1 cellular context compared by ENCODE assay signal in genomic region chr6:50842861-50843384, GRCh38.
TF ChIP-seq lines count a peak whose summit lies in the region.

No MANE protein-coding gene starts in this region.

TF ChIP-seq in H1, 55 proteins besides CTCF, POLR2A, EP300 and RAD21:
- TF ChIP-seq POLR2AphosphoS5 (IDR thresholded peaks at IDR 0.05; ENCODE audit: low read depth, low read length) (no peak), EZH2 (IDR thresholded peaks at IDR 0.05; ENCODE audit: low read depth, low read length, severe bottlenecking) (no peak), CHD1 (IDR thresholded peaks at IDR 0.05; ENCODE audit: low read depth, low read length) (no peak), HDAC6 (IDR thresholded peaks at IDR 0.05; ENCODE audit: low read depth, low read length) (no peak), USF2 (IDR thresholded peaks at IDR 0.05; ENCODE audit: low read length) (no peak), SP2 (IDR thresholded peaks at IDR 0.05; ENCODE audit: low read length) (no peak), NANOG (IDR thresholded peaks at IDR 0.05; ENCODE audit: insufficient read depth, low read depth, low read length, poor library complexity, severe bottlenecking) (no peak), KDM1A (IDR thresholded peaks at IDR 0.05; ENCODE audit: borderline replicate concordance, low read length) (no peak), SAP30 (IDR thresholded peaks at IDR 0.05; ENCODE audit: insufficient read depth, insufficient replicate concordance, low read length) (no peak), JUN (IDR thresholded peaks at IDR 0.05; ENCODE audit: low read depth, low read length) (no peak), SIX5 (IDR thresholded peaks at IDR 0.05; ENCODE audit: low read depth, low read length) (no peak), SIN3A (conservative IDR thresholded peaks at IDR 0.05 in 1 of 2, IDR thresholded peaks at IDR 0.05 in 1 of 2; ENCODE audit: low read depth in 1 of 2, low read length in 2 of 2) (no peak), RFX5 (IDR thresholded peaks at IDR 0.05; ENCODE audit: borderline replicate concordance, low read depth, low read length) (no peak), SUZ12 (IDR thresholded peaks at IDR 0.05; ENCODE audit: low read length) (peak; percentile 73; the same call in 1 of the 2 replicates), CBX8 (IDR thresholded peaks at IDR 0.05; ENCODE audit: borderline replicate concordance, low read depth, low read length) (no peak), EGR1 (IDR thresholded peaks at IDR 0.05; ENCODE audit: borderline replicate concordance, low read depth, low read length) (peak; percentile 46; the same call in 1 of the 2 replicates), ATF3 (IDR thresholded peaks at IDR 0.05; ENCODE audit: insufficient read depth, low read depth, low read length) (no peak), NRF1 (IDR thresholded peaks at IDR 0.05; ENCODE audit: low read depth, low read length) (no peak), CREB1 (IDR thresholded peaks at IDR 0.05) (no peak; the same call in 1 of the 2 replicates), SIRT6 (IDR thresholded peaks at IDR 0.05; ENCODE audit: low read length) (no peak), FOSL1 (IDR thresholded peaks at IDR 0.05; ENCODE audit: insufficient read depth, low read depth, low read length) (no peak), SP4 (IDR thresholded peaks at IDR 0.05; ENCODE audit: low read length) (no peak), TCF12 (IDR thresholded peaks at IDR 0.05; ENCODE audit: low read depth, low read length) (no peak), GABPA (IDR thresholded peaks at IDR 0.05; ENCODE audit: borderline replicate concordance, insufficient read depth, low read length) (no peak), YY1 (IDR thresholded peaks at IDR 0.05; ENCODE audit: low read depth, low read length) (no peak; the same call in 1 of the 2 replicates), RNF2 (IDR thresholded peaks at IDR 0.05; ENCODE audit: borderline replicate concordance, low read depth, low read length, missing control alignments, poor library complexity, severe bottlenecking) (peak; percentile 86), CHD7 (IDR thresholded peaks at IDR 0.05; ENCODE audit: insufficient replicate concordance, low read length) (no peak), CTBP2 (IDR thresholded peaks at IDR 0.05; ENCODE audit: borderline replicate concordance, insufficient read depth, insufficient read length, low read length) (peak; percentile 86), TAF1 (IDR thresholded peaks at IDR 0.05; ENCODE audit: low read depth, low read length) (no peak), JUND (IDR thresholded peaks at IDR 0.05; ENCODE audit: low read length) (no peak), TEAD4 (IDR thresholded peaks at IDR 0.05; ENCODE audit: low read depth, low read length) (no peak), RBBP5 (IDR thresholded peaks at IDR 0.05; ENCODE audit: borderline replicate concordance, low read depth, low read length) (no peak; the same call in 1 of the 2 replicates), SRF (IDR thresholded peaks at IDR 0.05; ENCODE audit: low read depth, low read length) (no peak), ASH2L (IDR thresholded peaks at IDR 0.05; ENCODE audit: low read length) (no peak), KDM4A (IDR thresholded peaks at IDR 0.05; ENCODE audit: low read depth, low read length, severe bottlenecking) (peak; percentile 27), ZNF274 (IDR thresholded peaks at IDR 0.05; ENCODE audit: borderline replicate concordance, extremely low read depth, low read length) (no peak), BRCA1 (IDR thresholded peaks at IDR 0.05; ENCODE audit: low read depth, low read length) (no peak), MAX (IDR thresholded peaks at IDR 0.05) (peak; percentile 11; the same call in 1 of the 2 replicates), TAF7 (optimal IDR thresholded peaks at IDR 0.05; ENCODE audit: borderline replicate concordance, low read depth, low read length) (no peak), ATF2 (IDR thresholded peaks at IDR 0.05; ENCODE audit: low read length) (no peak), BCL11A (IDR thresholded peaks at IDR 0.05; ENCODE audit: low read depth in 2 of 2, low read length in 2 of 2) (no peak), MAFK (IDR thresholded peaks at IDR 0.05; ENCODE audit: low read depth, low read length) (no peak), CEBPB (IDR thresholded peaks at IDR 0.05; ENCODE audit: low read depth, low read length) (no peak), RXRA (IDR thresholded peaks at IDR 0.05; ENCODE audit: insufficient read depth, low read depth, low read length) (no peak), KDM5A (IDR thresholded peaks at IDR 0.05; ENCODE audit: low read length) (no peak), BACH1 (IDR thresholded peaks at IDR 0.05; ENCODE audit: low read length) (no peak)
